ENCODE assay signal across 8 cellular contexts in genomic region chr5:113612060-113612496, GRCh38.
DNase-seq lines count a peak whose midpoint lies in the region; ATAC-seq and TF ChIP-seq lines count a peak whose summit lies in the region.

No MANE protein-coding gene starts in this region.

- DNase-seq in AG09309 (ENCODE audit: low read depth) (no peak), GM13977 (ENCODE audit: low spot score) (peak; percentile 71), NCI-H2196 (lab: John Stamatoyannopoulos, UW; ENCODE audit: unreplicated experiment) (peak; percentile 25), brain microvascular endothelial cell (no peak), kidney glomerular epithelial cell (lab: John Stamatoyannopoulos, UW) (peak; percentile 42), aorta (no peak)
- DNase-seq in activated CD4-positive, alpha-beta T cell treated with anti-CD3 and anti-CD28 coated beads, Interleukin-2, amount 50 U/mL, for 4 hours = no peak

- intact Hi-C loops in aorta (cut with DNase I) = loop anchor here (2.0 to 10.0 kb wide), 4 partner anchors 835 to 1463 kb away; no protein-coding TSS in a partner anchor

- WGBS in aorta, 2 donors = 2 to 3% methylated on average over 4 of the region's 4 CpGs

- no peak overlapping the region for H3K4me3 ChIP-seq in AG09309 (ENCODE audit: control insufficient read depth, low read depth, low read length)
- H3K4me3 ChIP-seq in brain microvascular endothelial cell (ENCODE audit: low read depth, low read length) = no peak overlapping the region
- H3K4me3 ChIP-seq in aorta (ENCODE audit: low read length in 2 of 2) = no peak overlapping the region

- ATAC-seq in HG02840 (IDR thresholded peaks at IDR 0.05; ENCODE audit: low FRiP score, unreplicated experiment) = peak; percentile 55
- ATAC-seq in aorta (ENCODE audit: low FRiP score) = peak; percentile 79

- peak; percentile 40 for TF ChIP-seq CTCF in AG09309 (IDR thresholded peaks at IDR 0.05; ENCODE audit: control insufficient read depth, insufficient read depth, low read depth, low read length, missing control alignments)
- peak; percentile 58 for TF ChIP-seq CTCF in GM13977 (IDR thresholded peaks at IDR 0.05; ENCODE audit: extremely low read depth, insufficient read depth, missing control alignments)
- TF ChIP-seq CTCF in brain microvascular endothelial cell (IDR thresholded peaks at IDR 0.05; ENCODE audit: low read depth, low read length, missing control alignments) = peak; percentile 28

- no peaks in the 10 kb centered on the region for H3K27me3 ChIP-seq in brain microvascular endothelial cell (replicated peaks)
- no peaks in the 10 kb centered on the region for H3K27me3 ChIP-seq in aorta (ENCODE audit: control insufficient read depth in 1 of 2, insufficient read depth in 2 of 2, low read length in 1 of 2)

- H3K36me3 ChIP-seq in brain microvascular endothelial cell (replicated peaks) (no peaks in the 10 kb centered on the region), aorta (ENCODE audit: control insufficient read depth in 1 of 2, insufficient read depth in 2 of 2, low read length in 1 of 2) (no peaks in the 10 kb centered on the region)

- no peaks in the 10 kb centered on the region for H3K9me3 ChIP-seq in aorta (ENCODE audit: control insufficient read depth, low read length)

- no peak overlapping the region for H3K27ac ChIP-seq in brain microvascular endothelial cell
- H3K27ac ChIP-seq in aorta (ENCODE audit: low read depth in 1 of 2, low read length in 2 of 2) = no peak overlapping the region

- in situ Hi-C loops in GM13977 (cut with MboI; ENCODE audit: low pct_unique_long_range_greater_than_20kb, low sequenced_read_pairs, unreplicated experiment) (loop anchor here (25.0 kb wide), 1 partner anchor 225 kb away; no protein-coding TSS in a partner anchor), brain microvascular endothelial cell (cut with HindIII; ENCODE audit: low pct_ligation_motif_present, low sequenced_read_pairs) (no loop called here)

- H3K4me1 ChIP-seq in aorta (ENCODE audit: control insufficient read depth in 1 of 2, insufficient read depth in 2 of 2, low read length in 2 of 2) = no peaks in the 10 kb centered on the region

Comparison
In these comparisons a context has a peak if more than half of its experiments do, and no peak if none do; other contexts are left out.
1. DNase-seq: peak in GM13977 (single experiment), NCI-H2196 (single experiment) and kidney glomerular epithelial cell (single experiment); none in AG09309 (single experiment), brain microvascular endothelial cell (single experiment), aorta (0 of 2) and activated CD4-positive, alpha-beta T cell treated with anti-CD3 and anti-CD28 coated beads, Interleukin-2, amount 50 U/mL, for 4 hours (0 of 2).
2. Peak in every context shown above with its lines, with median percentiles within 50 percentile points of each other: CTCF ChIP-seq.